ENCODE assay signal across 21 cellular contexts in the genomic region with DNA sequence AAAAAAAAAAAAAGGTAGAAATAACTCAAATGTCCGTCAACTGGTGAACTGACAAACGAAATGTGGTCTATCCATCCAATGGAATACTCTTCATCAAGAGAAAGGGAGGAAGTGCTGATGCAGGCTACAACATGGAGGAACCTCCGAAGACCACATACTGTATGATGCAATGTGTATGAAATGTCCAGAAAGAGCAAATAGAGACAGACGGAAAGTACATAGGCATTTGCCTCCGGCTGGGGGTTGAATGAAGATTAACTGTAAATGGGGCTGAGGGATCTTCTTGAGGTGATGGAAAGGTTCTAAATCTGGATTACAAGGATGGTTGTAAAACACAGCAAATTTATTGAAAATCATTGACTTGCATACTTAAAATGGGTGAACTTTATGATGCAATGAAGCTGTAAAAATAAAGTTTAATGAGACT. TPM values are rescaled to one million over a fixed set of nuclear protein-coding genes. Genes with fewer than 3 reads are reported as not detected.
DNase-seq lines count a peak whose midpoint lies in the region; ATAC-seq and TF ChIP-seq lines count a peak whose summit lies in the region.
"Had no signal": no experiment of that assay in that cellular context is flagged by ENCODE, and none has a peak within 500 bp of the region (broad histone marks: within the 10 kb centered on the region; RNA-seq: fewer than 3 reads in every experiment).

No MANE protein-coding gene starts in this region.

- H3K36me3 ChIP-seq in ACC112 (ENCODE audit: insufficient read depth, low read length) (no peaks in the 10 kb centered on the region), HCT116 (ENCODE audit: control insufficient read depth in 1 of 2, insufficient read depth in 2 of 2, low read length in 2 of 2) (no peaks in the 10 kb centered on the region), gastroesophageal sphincter (no peaks in the 10 kb centered on the region)
- H3K36me3 ChIP-seq: BE2C, left lung, prostate gland, transverse colon had no signal

- H3K9me3 ChIP-seq in HCT116 (ENCODE audit: control insufficient read depth in 1 of 2, insufficient read depth in 1 of 2, low read depth in 1 of 2, low read length in 2 of 2) (no peaks in the 10 kb centered on the region), gastroesophageal sphincter (no peaks in the 10 kb centered on the region)
- H3K9me3 ChIP-seq: BE2C, left lung, prostate gland, transverse colon had no signal

- H3K4me3 Mint-ChIP-seq in type B pancreatic cell: no peak overlapping the region

- no peaks in the 10 kb centered on the region for H3K4me1 Mint-ChIP-seq in type B pancreatic cell (ENCODE audit: unreplicated experiment)

- WGBS in gastroesophageal sphincter (ENCODE audit: low coverage in 1 of 2), 2 donors: 88 to 91% methylated on average over 3 to 5 of the region's 5 CpGs

- ATAC-seq in HCT116 (no peak), gastroesophageal sphincter (no peak)
- ATAC-seq: GM12878 had no signal

- H3K79me2 ChIP-seq in ACC112 (ENCODE audit: control insufficient read depth, insufficient read depth, low read length, unreplicated experiment) (no peaks in the 10 kb centered on the region), HCT116 (ENCODE audit: insufficient read depth, low read length) (no peaks in the 10 kb centered on the region)

- H3K27ac Mint-ChIP-seq in type B pancreatic cell: no peak overlapping the region

- POLR2A ChIA-PET in HCT116 (lab: Charles Lee): no interaction called here

- intact Hi-C loops in HCT116 (cut with micrococcal nuclease): no loop called here
- intact Hi-C loops in posterior vena cava (cut with DNase I): no loop called here

- CTCF ChIA-PET in HCT116 (lab: Charles Lee): no interaction called here

- BruUV-seq in HCT116 (replicated peaks; lab: Mats Ljungman, UMichigan): no TSS peak

- TF ChIP-seq EP300 in gastroesophageal sphincter (IDR thresholded peaks at IDR 0.05): no peak

- peaks cover 46% of the 10 kb centered on the region for H3K27me3 Mint-ChIP-seq in type B pancreatic cell

- DNase-seq in HCT116 (ENCODE audit: low read depth, low spot score): no peak
- peak; percentile 76 for DNase-seq in OCI-M1 (lab: John Stamatoyannopoulos, UW)
- DNase-seq in choroid plexus epithelial cell (ENCODE audit: low read depth): peak; percentile 71
- DNase-seq in DMS53 (lab: John Stamatoyannopoulos, UW): no peak
- DNase-seq in posterior vena cava (ENCODE audit: low spot score): no peak
- DNase-seq in type B pancreatic cell (ENCODE audit: extremely low spot score, unreplicated experiment): no peak
- DNase-seq: activated effector memory CD4-positive, alpha-beta T cell treated with anti-CD3 and anti-CD28 coated beads, Interleukin-2, amount 50 U/mL, for 16 hours; BE2C; central memory CD4-positive, alpha-beta T cell; DMS79 treated with DMSO at 0.1 percent for 48 hours; hippocampal formation; left lung; NCI-H524; Right ventricle myocardium superior; transverse colon had no signal

- TF ChIP-seq RAD21 in HCT116 (IDR thresholded peaks at IDR 0.05; ENCODE audit: low read depth): no peak

- TF ChIP-seq CTCF in HCT116 (IDR thresholded peaks at IDR 0.05 in 2 of 3, conservative IDR thresholded peaks at IDR 0.05 in 1 of 3; ENCODE audit: borderline replicate concordance in 1 of 3, insufficient read depth in 1 of 3, low read depth in 2 of 3, low read length in 2 of 3) (no peak), choroid plexus epithelial cell (conservative IDR thresholded peaks at IDR 0.05; ENCODE audit: low read depth, low read length) (no peak), gastroesophageal sphincter (IDR thresholded peaks at IDR 0.05) (no peak), type B pancreatic cell (conservative IDR thresholded peaks at IDR 0.05) (no peak)

- RAD21 ChIA-PET in HCT116 (lab: Charles Lee; ENCODE audit: low non-redundant PET in 1 of 2, low total read pairs in 2 of 2, uncharacterized antibody in 2 of 2, unreplicated experiment in 2 of 2): no interaction called here

- H3K4me2 ChIP-seq in HCT116 (ENCODE audit: low read length): peak overlapping the region; percentile 51; the same call in 1 of the 2 replicates

- no peak overlapping the region for H2AFZ ChIP-seq in ACC112 (ENCODE audit: low read length, unreplicated experiment)
- H2AFZ ChIP-seq in HCT116 (ENCODE audit: low read depth, low read length, poor library complexity, severe bottlenecking): peak overlapping the region; percentile 17

- H3K4me1 ChIP-seq in ACC112 (ENCODE audit: control insufficient read depth, insufficient read depth, low read length, unreplicated experiment) (peaks cover 13% of the 10 kb centered on the region), HCT116 (ENCODE audit: control insufficient read depth in 1 of 2, insufficient read depth in 2 of 2, low read length in 2 of 2) (peaks cover 0 to 15% of the 10 kb centered on the region in 2 experiments; a peak in 2 of 4 replicates), gastroesophageal sphincter (no peaks in the 10 kb centered on the region)
- H3K4me1 ChIP-seq: BE2C, left lung, prostate gland, transverse colon had no signal

- H3K4me3 ChIP-seq in ACC112 (ENCODE audit: low read depth, low read length) (no peak overlapping the region), HCT116 (replicated peaks in 1 of 2; ENCODE audit: low read depth in 1 of 2, low read length in 2 of 2) (no peak overlapping the region), choroid plexus epithelial cell (ENCODE audit: low read depth, low read length) (no peak overlapping the region), gastroesophageal sphincter (no peak overlapping the region)
- H3K4me3 ChIP-seq: GM12878, left lung, prostate gland, transverse colon had no signal

- H3K36me3 Mint-ChIP-seq in type B pancreatic cell: no peaks in the 10 kb centered on the region

- no peak overlapping the region for H3K9ac ChIP-seq in HCT116 (ENCODE audit: low read length)

- no peaks in the 10 kb centered on the region for H3K9me2 ChIP-seq in HCT116 (ENCODE audit: insufficient read depth)

- no peaks in the 10 kb centered on the region for H4K20me1 ChIP-seq in HCT116 (ENCODE audit: insufficient read depth)

- H3K27ac ChIP-seq in ACC112 (ENCODE audit: low read depth, low read length): 0 out of 2 replicates have a peak overlapping the region, but pooled peaks have one; percentile 11
- no peak overlapping the region for H3K27ac ChIP-seq in HCT116 (ENCODE audit: low read depth, low read length)
- H3K27ac ChIP-seq in gastroesophageal sphincter: no peak overlapping the region
- H3K27ac ChIP-seq: left lung, prostate gland, transverse colon had no signal

- TF ChIP-seq POLR2A in HCT116 (IDR thresholded peaks at IDR 0.05; ENCODE audit: borderline replicate concordance, extremely low read depth, insufficient read depth, insufficient read length): no peak
- no peak for TF ChIP-seq POLR2A in gastroesophageal sphincter (IDR thresholded peaks at IDR 0.05)

- H3K9me3 Mint-ChIP-seq in type B pancreatic cell: no peaks in the 10 kb centered on the region

- H3K27me3 ChIP-seq in ACC112 (ENCODE audit: insufficient read depth, low read length): peaks cover 27% of the 10 kb centered on the region
- H3K27me3 ChIP-seq in HCT116 (ENCODE audit: insufficient read depth, low read length): no peaks in the 10 kb centered on the region
- H3K27me3 ChIP-seq in gastroesophageal sphincter: peaks cover 35% of the 10 kb centered on the region
- H3K27me3 ChIP-seq: BE2C, left lung had no signal

TF ChIP-seq in HCT116, 20 proteins besides CTCF, POLR2A, EP300 and RAD21:
- TF ChIP-seq JUND (IDR thresholded peaks at IDR 0.05) (no peak), CEBPB (IDR thresholded peaks at IDR 0.05; ENCODE audit: low read depth) (peak; percentile 67)
TF ChIP-seq in HCT116: peak in this region for 1.

RNA-seq across cellular contexts. Expression of a gene that starts 35.4 kb away (rescaled TPM):
- 1.5 TPM for total RNA-seq in HCT116 (2021; ENCODE audit: unreplicated experiment)
- 0.01 TPM in 1 of 2 replicates, not detected in the other for polyA plus RNA-seq in HCT116 (2012)
- not detected for total RNA-seq in gastroesophageal sphincter
- not detected for total RNA-seq in posterior vena cava
- 149 and 405 TPM in 2 replicates for total RNA-seq in type B pancreatic cell (ENCODE audit: low replicate concordance)
- total RNA-seq: activated CD8-positive, alpha-beta memory T cell treated with anti-CD3 and anti-CD28 coated beads for 36 hours; myocyte; transverse colon had no signal
- polyA plus RNA-seq: GM12878 had no signal

Comparison
In these comparisons a context has a peak if more than half of its experiments do, and no peak if none do; other contexts are left out.
1. DNase-seq: peak in OCI-M1 (single experiment) and choroid plexus epithelial cell (single experiment); none in HCT116 (single experiment), DMS53 (single experiment), posterior vena cava (single experiment) and type B pancreatic cell (single experiment).
2. RNA of a gene that starts 35.4 kb away (total RNA-seq): 149 to 405 TPM in type B pancreatic cell; 1.5 TPM in HCT116 (single experiment), not detected in posterior vena cava and not detected in gastroesophageal sphincter; every median in the first group is over 10 times any median in the second.